ENCODE assay signal across 8 cellular contexts in the genomic region with DNA sequence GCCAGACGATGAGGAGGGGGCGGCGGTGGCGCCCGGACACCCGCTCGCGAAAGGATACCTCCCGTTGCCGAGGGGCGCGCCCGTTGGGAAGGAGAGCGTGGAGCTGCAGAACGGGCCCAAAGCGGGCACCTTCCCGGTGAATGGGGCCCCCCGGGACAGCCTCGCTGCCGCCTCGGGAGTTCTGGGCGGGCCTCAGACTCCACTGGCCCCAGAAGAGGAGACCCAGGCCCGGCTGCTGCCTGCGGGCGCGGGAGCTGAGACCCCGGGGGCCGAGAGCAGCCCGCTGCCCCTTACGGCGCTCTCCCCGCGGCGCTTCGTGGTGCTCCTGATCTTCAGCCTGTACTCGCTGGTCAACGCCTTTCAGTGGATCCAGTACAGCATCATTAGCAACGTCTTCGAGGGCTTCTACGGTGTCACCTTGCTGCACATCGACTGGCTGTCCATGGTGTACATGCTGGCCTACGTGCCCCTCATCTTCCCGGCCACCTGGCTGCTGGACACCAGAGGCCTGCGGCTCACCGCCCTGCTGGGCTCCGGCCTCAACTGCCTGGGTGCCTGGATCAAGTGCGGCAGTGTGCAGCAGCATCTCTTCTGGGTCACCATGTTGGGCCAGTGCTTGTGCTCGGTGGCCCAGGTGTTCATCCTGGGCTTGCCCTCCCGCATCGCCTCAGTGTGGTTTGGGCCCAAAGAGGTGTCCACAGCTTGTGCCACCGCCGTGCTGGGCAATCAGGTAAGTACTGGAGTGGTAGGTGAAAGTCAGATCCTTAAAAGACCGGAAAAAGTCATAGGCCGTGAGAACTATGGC. TPM values are rescaled to one million over a fixed set of nuclear protein-coding genes. Genes with fewer than 3 reads are reported as not detected.
DNase-seq lines count a peak whose midpoint lies in the region; ATAC-seq, FAIRE-seq and TF ChIP-seq lines count a peak whose summit lies in the region.

No MANE protein-coding gene starts in this region.

- H3K4me3 Mint-ChIP-seq in GM23338 (no peak overlapping the region), activated B cell treated with CpG ODN at 0.5 μM for 24 hours (peak overlapping the region; percentile 99)

- POLR2A ChIA-PET in activated B cell treated with CpG ODN at 0.5 μM for 24 hours (lab: Charles Lee): interaction anchor here (0.6 to 2.4 kb wide), 18 partner anchors 25 to 1532 kb away, joined by 3 to 45 read pairs (median 4); partner anchors contain the start of genes ANGEL2, ATF3, DTL and INTS7
- POLR2A ChIA-PET in endothelial cell of umbilical vein (lab: Charles Lee): interaction anchor here (0.6 to 1.4 kb wide), 3 partner anchors 44 to 250 kb away, joined by 4 read pairs; partner anchors contain the start of gene ATF3

- peak; percentile 54 for FAIRE-seq in endothelial cell of umbilical vein (lab: Jason Lieb, UNC)

- no peaks in the 10 kb centered on the region for H3K9me3 ChIP-seq in endothelial cell of umbilical vein (replicated peaks; ENCODE audit: control insufficient read depth, insufficient read depth, low read length)
- no peaks in the 10 kb centered on the region for H3K9me3 ChIP-seq in mononuclear cell (ENCODE audit: low read depth, low read length)
- H3K9me3 ChIP-seq in testis: no peaks in the 10 kb centered on the region

- BruUV-seq in endothelial cell of umbilical vein (replicated peaks; lab: Mats Ljungman, UMichigan): TSS peak; percentile 17

- H3K9me3 Mint-ChIP-seq in GM23338 (peaks cover 2% of the 10 kb centered on the region), activated B cell treated with CpG ODN at 0.5 μM for 24 hours (no peaks in the 10 kb centered on the region)

- 8 to 28% methylated on average over 5 to 30 of the region's 54 CpGs for WGBS in testis, 2 donors

- H2AFZ ChIP-seq in GM23338 (no peak overlapping the region), endothelial cell of umbilical vein (ENCODE audit: low read depth, low read length) (peak overlapping the region; percentile 15)

- dilution Hi-C loops in endothelial cell of umbilical vein (cut with MboI; ENCODE audit: extremely low pct_ligation_motif_present, low sequenced_read_pairs): no loop called here

- H3K36me3 ChIP-seq in GM23338 (ENCODE audit: insufficient read depth): peaks cover 24% of the 10 kb centered on the region
- H3K36me3 ChIP-seq in endothelial cell of umbilical vein (ENCODE audit: control insufficient read depth in 2 of 2, extremely low read depth in 1 of 2, insufficient read depth in 2 of 2, low read length in 2 of 2): no peaks in the 10 kb centered on the region
- H3K36me3 ChIP-seq in testis (ENCODE audit: low read depth, missing control alignments): no peaks in the 10 kb centered on the region

- DNase-seq in NCI-H2196 (lab: John Stamatoyannopoulos, UW; ENCODE audit: unreplicated experiment): peak; percentile 7
- no peak for DNase-seq in NCI-H2196 treated with DMSO at 0.1 percent for 48 hours (lab: John Stamatoyannopoulos, UW; ENCODE audit: unreplicated experiment)
- DNase-seq in GM23338 (ENCODE audit: low spot score): peak; percentile 24
- no peak for DNase-seq in LNCaP clone FGC (ENCODE audit: low read depth)
- peak; percentile 38 for DNase-seq in activated B cell treated with CpG ODN at 0.5 μM for 24 hours
- peak; percentile 40 for DNase-seq in endothelial cell of umbilical vein (ENCODE audit: low read depth, low spot score)
- peak; percentile 42 for DNase-seq in testis

- H3K4me3 ChIP-seq in GM23338 (peak overlapping the region; percentile 86), LNCaP clone FGC (ENCODE audit: low read depth, low read length) (peak overlapping the region; percentile 83), endothelial cell of umbilical vein (replicated peaks in 1 of 3; ENCODE audit: insufficient read depth in 1 of 3, low read depth in 1 of 3, low read length in 3 of 3) (peak overlapping the region; percentile 4 to 88 (median 51)), mononuclear cell (ENCODE audit: low read length) (peak overlapping the region; percentile 78), testis (peak overlapping the region; percentile 88 to 97)

- intact Hi-C loops in activated B cell treated with CpG ODN at 0.5 μM for 24 hours (cut with micrococcal nuclease): loop anchor here (1.0 to 10.0 kb wide), 12 partner anchors 14 to 1424 kb away; partner anchors contain the start of genes ANGEL2, PACC1, PPP2R5A and RPS6KC1
- intact Hi-C loops in endothelial cell of umbilical vein (cut with micrococcal nuclease): loop anchor here (1.0 to 5.0 kb wide), 3 partner anchors 36 to 109 kb away; partner anchors contain the start of genes NSL1 and TATDN3
- intact Hi-C loops in testis (cut with DNase I; ENCODE audit: low total_unique reads): no loop called here

- H3K9ac ChIP-seq in endothelial cell of umbilical vein (replicated peaks; ENCODE audit: extremely low read depth, insufficient read depth, low read length): peak overlapping the region; percentile 76

- H3K27ac ChIP-seq in GM23338 (ENCODE audit: low read depth): peak overlapping the region; percentile 11
- H3K27ac ChIP-seq in endothelial cell of umbilical vein (ENCODE audit: insufficient read depth, low read depth, low read length): peak overlapping the region; percentile 24
- H3K27ac ChIP-seq in testis: peak overlapping the region; percentile 90 to 92

- no peaks in the 10 kb centered on the region; the same call in 1 of the 2 replicates for H3K9me2 ChIP-seq in GM23338 (ENCODE audit: insufficient read depth)

- peaks cover 38% of the 10 kb centered on the region for H3K4me1 ChIP-seq in GM23338 (ENCODE audit: insufficient read depth)
- peaks cover 19% of the 10 kb centered on the region for H3K4me1 ChIP-seq in endothelial cell of umbilical vein (ENCODE audit: control insufficient read depth, extremely low read depth, insufficient read depth, low read length)
- peaks cover 48% of the 10 kb centered on the region for H3K4me1 ChIP-seq in mononuclear cell (ENCODE audit: insufficient read depth, low read length)
- H3K4me1 ChIP-seq in testis: no peaks in the 10 kb centered on the region

- CTCF ChIA-PET in activated B cell treated with CpG ODN at 0.5 μM for 24 hours (lab: Charles Lee): no interaction called here
- CTCF ChIA-PET in endothelial cell of umbilical vein (lab: Charles Lee): interaction anchor here (0.9 to 2.2 kb wide), 8 partner anchors 16 to 193 kb away, joined by 3 to 11 read pairs (median 6); no protein-coding TSS in a partner anchor

- TF ChIP-seq POLR2A in endothelial cell of umbilical vein (IDR thresholded peaks at IDR 0.05; ENCODE audit: low read depth, low read length) (no peak), testis (IDR thresholded peaks at IDR 0.05) (no peak)

- H4K20me1 ChIP-seq in GM23338 (replicated peaks; ENCODE audit: insufficient read depth) (peaks cover 51% of the 10 kb centered on the region), endothelial cell of umbilical vein (replicated peaks; ENCODE audit: control insufficient read depth, extremely low read depth, insufficient read depth, low read length) (no peaks in the 10 kb centered on the region)

- peaks cover 29% of the 10 kb centered on the region for H3K4me1 Mint-ChIP-seq in GM23338
- peaks cover 22% of the 10 kb centered on the region for H3K4me1 Mint-ChIP-seq in activated B cell treated with CpG ODN at 0.5 μM for 24 hours

- no peaks in the 10 kb centered on the region for H3K9me1 ChIP-seq in endothelial cell of umbilical vein (replicated peaks; ENCODE audit: control insufficient read depth, extremely low read depth, insufficient read depth, low read length)

- H3K36me3 Mint-ChIP-seq in GM23338 (ENCODE audit: low read depth) (peaks cover 12% of the 10 kb centered on the region), activated B cell treated with CpG ODN at 0.5 μM for 24 hours (ENCODE audit: low read depth) (peaks cover 13% of the 10 kb centered on the region)

- H3K27ac Mint-ChIP-seq in GM23338 (peak overlapping the region; percentile 93), activated B cell treated with CpG ODN at 0.5 μM for 24 hours (peak overlapping the region; percentile 93)

- peak; percentile 15 for ATAC-seq in GM23338
- ATAC-seq in activated B cell treated with CpG ODN at 0.5 μM for 24 hours (ENCODE audit: low read depth): no peak

- no peak for TF ChIP-seq CTCF in GM23338 (conservative IDR thresholded peaks at IDR 0.05; ENCODE audit: low read depth in 2 of 2)
- no peak for TF ChIP-seq CTCF in LNCaP clone FGC (IDR thresholded peaks at IDR 0.05; ENCODE audit: control insufficient read depth, extremely low read depth, insufficient read depth)
- TF ChIP-seq CTCF in activated B cell treated with CpG ODN at 0.5 μM for 24 hours (IDR thresholded peaks at IDR 0.05): no peak
- no peak for TF ChIP-seq CTCF in endothelial cell of umbilical vein (IDR thresholded peaks at IDR 0.05; ENCODE audit: extremely low read depth in 1 of 2, insufficient read depth in 1 of 2, low read depth in 1 of 2, low read length in 2 of 2)
- no peak for TF ChIP-seq CTCF in testis (IDR thresholded peaks at IDR 0.05)

- H3F3A ChIP-seq in GM23338 (replicated peaks; ENCODE audit: low read depth): peaks cover 19% of the 10 kb centered on the region; the same call in 1 of the 2 replicates

- H3K27me3 ChIP-seq in GM23338 (ENCODE audit: insufficient read depth): no peaks in the 10 kb centered on the region
- H3K27me3 ChIP-seq in endothelial cell of umbilical vein (ENCODE audit: control insufficient read depth in 2 of 2, insufficient read depth in 2 of 2, low read length in 2 of 2): no peaks in the 10 kb centered on the region
- no peaks in the 10 kb centered on the region for H3K27me3 ChIP-seq in mononuclear cell (ENCODE audit: insufficient read depth, low read length)
- H3K27me3 ChIP-seq in testis: no peaks in the 10 kb centered on the region

- H3K79me2 ChIP-seq in GM23338 (replicated peaks; ENCODE audit: insufficient read depth): peaks cover 100% of the 10 kb centered on the region
- H3K79me2 ChIP-seq in endothelial cell of umbilical vein (ENCODE audit: control insufficient read depth, insufficient read depth, low read length): peaks cover 43% of the 10 kb centered on the region

- peak overlapping the region; percentile 92 for H3K4me2 ChIP-seq in GM23338
- H3K4me2 ChIP-seq in endothelial cell of umbilical vein (ENCODE audit: insufficient read depth, low read length): peak overlapping the region; percentile 82

- H3K27me3 Mint-ChIP-seq in GM23338 (ENCODE audit: insufficient read depth, low read depth, poor library complexity) (peaks cover 16% of the 10 kb centered on the region), activated B cell treated with CpG ODN at 0.5 μM for 24 hours (no peaks in the 10 kb centered on the region)

RNA-seq across cellular contexts. Expression of gene FLVCR1, which starts 0.6 kb away (rescaled TPM):
- total RNA-seq in GM23338 (2014; rRNA removed; shearing (Covaris generic)): 93.5 and 103 TPM in 2 replicates
- polyA plus RNA-seq in GM23338 (2016; fragmentation: Nextera tagmentation; extraction: Ambion mirVana): 60.2 and 60.5 TPM in 2 replicates
- 12.7 and 16.4 TPM in 2 replicates for total RNA-seq in activated B cell treated with CpG ODN at 0.5 μM for 24 hours
- 11.9 and 12.0 TPM in 2 replicates for total RNA-seq in endothelial cell of umbilical vein
- polyA plus RNA-seq in endothelial cell of umbilical vein: 3.2 and 3.5 TPM in 2 replicates
- polyA plus RNA-seq in endothelial cell of umbilical vein (2011; cell fraction: cytosol; rRNA removed): 2.3 and 2.7 TPM in 2 replicates
- 10.2 and 12.2 TPM in 2 replicates for polyA plus RNA-seq in endothelial cell of umbilical vein (2011; cell fraction: nucleus; rRNA removed)
- 4.3 and 5.9 TPM in 2 replicates for polyA plus RNA-seq in endothelial cell of umbilical vein (2012)
- polyA minus RNA-seq in endothelial cell of umbilical vein: 13.9 and 16.1 TPM in 2 replicates
- 35.7 TPM for polyA minus RNA-seq in endothelial cell of umbilical vein (2011; cell fraction: cytosol; rRNA and poly(A)+ RNA removed)
- 11.8 and 17.7 TPM in 2 replicates for polyA minus RNA-seq in endothelial cell of umbilical vein (2011; cell fraction: nucleus; rRNA and poly(A)+ RNA removed)
- 15.3 TPM for total RNA-seq in mononuclear cell
- 10 to 100 TPM; 10.1 to 13.3 TPM for total RNA-seq in testis
- 7.4 TPM for polyA plus RNA-seq in testis (ENCODE audit: insufficient read depth, low read depth, low replicate concordance)

RNA-seq across cellular contexts. Expression of gene SPATA45, which starts 11.2 kb away (rescaled TPM):
- total RNA-seq in GM23338 (2014; rRNA removed; shearing (Covaris generic)): not detected in 2 replicates
- not detected in 2 replicates for polyA plus RNA-seq in GM23338 (2016; fragmentation: Nextera tagmentation; extraction: Ambion mirVana)
- 0.64 TPM in 1 of 2 replicates, not detected in the other for total RNA-seq in activated B cell treated with CpG ODN at 0.5 μM for 24 hours
- not detected in 2 replicates for total RNA-seq in endothelial cell of umbilical vein
- polyA plus RNA-seq in endothelial cell of umbilical vein: not detected in 2 replicates
- not detected in 2 replicates for polyA plus RNA-seq in endothelial cell of umbilical vein (2011; cell fraction: cytosol; rRNA removed)
- not detected in 2 replicates for polyA plus RNA-seq in endothelial cell of umbilical vein (2011; cell fraction: nucleus; rRNA removed)
- polyA plus RNA-seq in endothelial cell of umbilical vein (2012): not detected in 2 replicates
- polyA minus RNA-seq in endothelial cell of umbilical vein: not detected in 2 replicates
- not detected for polyA minus RNA-seq in endothelial cell of umbilical vein (2011; cell fraction: cytosol; rRNA and poly(A)+ RNA removed)
- polyA minus RNA-seq in endothelial cell of umbilical vein (2011; cell fraction: nucleus; rRNA and poly(A)+ RNA removed): not detected in 2 replicates
- total RNA-seq in mononuclear cell: not detected
- 10 to 100 TPM in 1 of 2 donors, 1 to 10 TPM in 1; 3.2 to 14.3 TPM for total RNA-seq in testis
- polyA plus RNA-seq in testis (ENCODE audit: insufficient read depth, low read depth, low replicate concordance): 11.1 TPM

Comparison
In these comparisons a context has a peak if more than half of its experiments do, and no peak if none do; other contexts are left out.
1. DNase-seq: peak in NCI-H2196 (single experiment), GM23338 (single experiment), activated B cell treated with CpG ODN at 0.5 μM for 24 hours (single experiment), endothelial cell of umbilical vein (single experiment) and testis (single experiment); none in NCI-H2196 treated with DMSO at 0.1 percent for 48 hours (single experiment) and LNCaP clone FGC (single experiment).
2. H3K27ac ChIP-seq: peak in every context shown above with its lines; median percentile 91 in testis; 24 in endothelial cell of umbilical vein; 11 in GM23338.
3. Peak in every context shown above with its lines, with median percentiles within 50 percentile points of each other: H3K4me3 ChIP-seq.